ENCODE assay signal across 8 cellular contexts in the genomic region with DNA sequence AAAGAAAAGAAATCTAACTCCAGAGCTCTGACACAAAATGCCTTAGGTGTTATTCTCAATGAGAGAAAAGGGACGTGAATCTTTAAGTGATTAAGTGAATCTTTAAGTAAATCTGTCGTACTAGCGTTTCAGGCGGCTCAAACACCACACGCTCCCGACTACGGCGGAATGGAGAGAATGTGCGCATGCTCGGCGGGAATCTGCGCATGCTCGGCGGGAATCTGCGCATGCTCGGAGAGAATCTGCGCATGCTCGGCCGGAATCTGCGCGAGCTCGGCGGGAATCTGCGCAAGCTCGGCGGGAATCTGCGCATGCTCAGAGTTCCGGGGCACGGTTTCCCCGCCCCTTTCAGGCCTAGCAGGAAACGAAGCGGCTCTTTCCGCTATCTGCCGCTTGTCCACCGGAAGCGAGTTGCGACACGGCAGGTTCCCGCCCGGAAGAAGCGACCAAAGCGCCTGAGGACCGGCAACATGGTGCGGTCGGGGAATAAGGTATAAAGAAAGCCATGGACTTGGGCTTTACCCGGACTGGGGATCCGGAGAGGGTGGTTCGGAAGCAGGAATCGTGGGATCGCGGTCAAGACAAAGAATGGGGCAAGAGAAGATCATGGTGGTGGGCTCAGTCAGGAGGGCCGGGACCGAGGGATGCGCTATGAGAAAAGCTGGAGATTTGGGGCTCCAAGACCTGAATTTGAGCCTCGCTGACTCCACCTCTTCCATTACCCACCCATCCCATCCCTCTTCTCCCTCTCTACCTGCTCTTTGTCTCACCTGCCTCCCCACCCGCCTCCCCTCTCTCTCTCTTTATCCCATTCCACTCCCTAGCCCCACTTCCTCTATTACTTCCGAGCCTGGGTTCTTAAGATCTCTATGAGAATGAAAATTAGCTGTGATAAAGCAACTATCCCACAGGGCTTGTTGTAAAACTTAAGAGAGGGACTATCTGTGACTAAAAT. TPM values are rescaled to one million over a fixed set of nuclear protein-coding genes. Genes with fewer than 3 reads are reported as not detected.
DNase-seq lines count a peak whose midpoint lies in the region; ATAC-seq, FAIRE-seq and TF ChIP-seq lines count a peak whose summit lies in the region.

XRCC5 (plus strand) TSS at position 382 of the 955 bp plus-strand sequence; CDS start at position 471, 89 bp downstream.

- H4K20me1 ChIP-seq in astrocyte (ENCODE audit: insufficient read depth, low read length): peaks cover 30% of the 10 kb centered on the region

- H3K27me3 ChIP-seq in astrocyte (ENCODE audit: insufficient read depth, low read length) (no peaks in the 10 kb centered on the region), right cardiac atrium (ENCODE audit: control insufficient read depth, insufficient read depth) (no peaks in the 10 kb centered on the region)

- TF ChIP-seq CTCF in astrocyte (IDR thresholded peaks at IDR 0.05; ENCODE audit: insufficient read depth, low read depth, low read length): no peak

- intact Hi-C loops in right cardiac atrium (cut with DNase I): no loop called here

- peaks cover 45% of the 10 kb centered on the region for H3K79me2 ChIP-seq in astrocyte (ENCODE audit: insufficient read depth, low read length)

- peaks cover 40% of the 10 kb centered on the region for H3K4me1 Mint-ChIP-seq in astrocyte (ENCODE audit: low read depth, unreplicated experiment)

- H3K4me3 ChIP-seq in astrocyte (ENCODE audit: insufficient read depth, low read depth, low read length) (peak within 1 kb of the TSS; percentile 99), right cardiac atrium (ENCODE audit: low read length) (peak within 1 kb of the TSS; percentile 79)

- H3K4me3 Mint-ChIP-seq in astrocyte (ENCODE audit: unreplicated experiment): peak within 1 kb of the TSS; percentile 99

- no peaks in the 10 kb centered on the region for H3K27me3 Mint-ChIP-seq in astrocyte (ENCODE audit: low read depth, unreplicated experiment)

- H3K9me3 Mint-ChIP-seq in astrocyte (ENCODE audit: unreplicated experiment): no peaks in the 10 kb centered on the region

- peak within 1 kb of the TSS; percentile 94 for H3K27ac ChIP-seq in astrocyte (ENCODE audit: low read depth, low read length)
- peak within 1 kb of the TSS; percentile 97 for H3K27ac ChIP-seq in right cardiac atrium (ENCODE audit: low read length)

- peak within 1 kb of the TSS; percentile 99 for H3K27ac Mint-ChIP-seq in astrocyte (ENCODE audit: unreplicated experiment)

- peak; percentile 78 for DNase-seq in GM18507 (ENCODE audit: extremely low spot score, insufficient read length, low read depth)
- DNase-seq in NCI-H2081 (lab: John Stamatoyannopoulos, UW): peak; percentile 96 to 97
- peak; percentile 96 for DNase-seq in T-helper 9 cell
- peak; percentile 85 for DNase-seq in astrocyte (ENCODE audit: low read depth)
- DNase-seq in right cardiac atrium: peak; percentile 96 to 99 (median 98)
- DNase-seq in pulmonary artery endothelial cell (ENCODE audit: low read depth, low spot score): peak; percentile 78
- peak; percentile 96 for DNase-seq in urothelium cell line (ENCODE audit: low spot score)

- H3K9ac ChIP-seq in astrocyte (ENCODE audit: low read length): peak within 1 kb of the TSS; percentile 99

- peaks cover 25% of the 10 kb centered on the region for H3K36me3 ChIP-seq in astrocyte (ENCODE audit: insufficient read depth, low read length)

- ATAC-seq in HG03025 (IDR thresholded peaks at IDR 0.05; ENCODE audit: low FRiP score, unreplicated experiment) (peak; percentile 56), right cardiac atrium (peak; percentile 94 to 95)

- peak within 1 kb of the TSS; percentile 86 for H2AFZ ChIP-seq in astrocyte (ENCODE audit: low read depth, low read length)

- FAIRE-seq in GM18507 (lab: Jason Lieb, UNC): peak; percentile 99
- FAIRE-seq in astrocyte (lab: Jason Lieb, UNC): peak; percentile 17
- FAIRE-seq in urothelium cell line (lab: Jason Lieb, UNC): peak; percentile 20

- H3K9me3 ChIP-seq in astrocyte (ENCODE audit: insufficient read depth, low read depth, low read length) (no peaks in the 10 kb centered on the region), right cardiac atrium (ENCODE audit: control insufficient read depth, low read length) (no peaks in the 10 kb centered on the region)

- H3K4me2 ChIP-seq in astrocyte (ENCODE audit: low read length): peak within 1 kb of the TSS; percentile 87

- under 1% methylated on average over 57 of the region's 57 CpGs for WGBS in right cardiac atrium

- H3K36me3 Mint-ChIP-seq in astrocyte (ENCODE audit: low read depth, unreplicated experiment): peaks cover 4% of the 10 kb centered on the region

- H3K4me1 ChIP-seq in astrocyte (ENCODE audit: insufficient read depth, low read length) (peaks cover 20% of the 10 kb centered on the region), right cardiac atrium (ENCODE audit: control insufficient read depth, insufficient read depth, low read length) (no peaks in the 10 kb centered on the region)

RNA-seq across cellular contexts. Expression of gene XRCC5, which starts in this region (rescaled TPM):
- total RNA-seq in astrocyte (237 and 249 TPM in 2 replicates), right cardiac atrium (100 to 1,000 TPM; 121 to 145 (median 129) TPM), pulmonary artery endothelial cell (322 and 325 TPM in 2 replicates)
- 57.7 TPM for polyA plus RNA-seq in right cardiac atrium

Comparison
In these comparisons a context has a peak if more than half of its experiments do, and no peak if none do; other contexts are left out.
1. Peak in every context shown above with its lines: DNase-seq, ATAC-seq, H3K4me3 ChIP-seq and H3K27ac ChIP-seq.